Comparison of ENCODE assay signal across 22 cellular contexts in the genomic region with DNA sequence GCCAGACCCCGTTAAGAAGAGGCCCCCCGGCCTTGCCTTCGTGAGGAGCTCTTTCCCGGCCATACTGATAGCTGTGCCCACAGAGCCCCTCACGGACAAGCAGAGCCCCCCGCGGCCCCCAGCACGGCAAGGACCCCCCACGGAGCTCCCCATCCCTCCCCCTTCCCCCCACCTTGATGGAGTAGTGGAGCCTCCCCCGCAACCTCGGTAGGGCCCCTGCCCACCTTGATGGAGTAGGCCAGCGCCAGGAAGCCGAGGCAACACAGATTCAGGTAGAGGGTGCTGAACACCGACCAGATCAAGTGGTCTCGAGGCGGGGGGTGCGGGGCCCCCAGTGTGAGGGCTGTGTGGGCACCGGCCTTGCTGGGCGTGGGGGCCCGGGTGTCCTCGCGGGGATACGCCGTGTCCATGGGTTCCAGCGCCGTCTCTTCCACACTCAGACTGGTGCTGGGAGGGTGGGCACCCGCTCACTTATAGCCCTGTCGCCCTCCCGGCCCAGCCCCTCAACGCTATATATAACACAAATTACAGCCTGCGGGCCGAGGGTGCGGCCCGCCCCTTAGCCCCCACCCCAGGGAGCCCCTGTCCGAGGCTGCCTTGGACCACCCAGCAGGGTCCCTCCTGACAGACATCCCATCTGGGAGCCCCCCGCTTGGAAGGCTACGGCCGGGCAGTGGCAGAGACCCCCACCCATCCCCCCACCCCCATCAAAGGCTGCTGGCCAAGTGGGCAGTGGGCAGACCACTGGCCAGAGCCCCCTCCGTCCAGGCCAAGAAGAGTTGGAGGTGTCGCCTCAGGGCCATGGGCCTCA. TPM values are rescaled to one million over a fixed set of nuclear protein-coding genes. Genes with fewer than 3 reads are reported as not detected.
DNase-seq lines count a peak whose midpoint lies in the region; ATAC-seq and TF ChIP-seq lines count a peak whose summit lies in the region.
"Had no signal": no experiment of that assay in that cellular context is flagged by ENCODE, and none has a peak within 500 bp of the region (broad histone marks: within the 10 kb centered on the region; RNA-seq: fewer than 3 reads in every experiment).

Gene IFITM5, minus strand, starts transcription at position 446 of the 811 bp plus-strand sequence. Its CDS starts 36 bp downstream, at position 410.

- peak; percentile 4 for DNase-seq in activated CD4-positive, alpha-beta T cell treated with anti-CD3 and anti-CD28 coated beads for 36 hours
- DNase-seq in activated CD4-positive, alpha-beta T cell treated with anti-CD3 and anti-CD28 coated beads, Interleukin-2, amount 50 U/mL, for 48 hours: no peak
- DNase-seq in NT2/D1 (ENCODE audit: low read depth, low spot score): no peak
- DNase-seq in left ventricle myocardium superior: peak; percentile 33
- DNase-seq in DMS 273 treated with DMSO at 0.1 percent for 48 hours (lab: John Stamatoyannopoulos, UW): no peak
- no peak for DNase-seq in DMS153 (lab: John Stamatoyannopoulos, UW)
- no peak for DNase-seq in mucosa of gallbladder (ENCODE audit: low spot score)
- DNase-seq: activated CD4-positive, alpha-beta memory T cell treated with anti-CD3 and anti-CD28 coated beads, Interleukin-2, amount 10 ng/mL, durations not matched to agents 7 days and 5 days; brain microvascular endothelial cell; erythroblast; KBM-7; NCI-H1092 treated with DMSO at 0.1 percent for 48 hours; NCI-H774; PC-9; stimulated activated naive B cell treated with anti-CD40 and anti-IgM and Interleukin-4, amounts not matched to agents 10 μg/mL and 1 μg/mL and 100 μg/mL, for 72 hours; trophoblast cell had no signal

- no peak for TF ChIP-seq CTCF in neutrophil (IDR thresholded peaks at IDR 0.05)

- H3K4me3 ChIP-seq in NT2/D1 (ENCODE audit: insufficient read length, low read depth) (no peak within 1 kb of the TSS), neutrophil (ENCODE audit: low read depth in 1 of 2, low read length in 1 of 2) (no peak within 1 kb of the TSS)
- H3K4me3 ChIP-seq: PC-9, smooth muscle cell had no signal

- H3K9ac ChIP-seq in NT2/D1 (ENCODE audit: insufficient read length, low read depth): peak within 1 kb of the TSS; percentile 8

- peak within 1 kb of the TSS; percentile 20 for H3K27ac ChIP-seq in neutrophil
- H3K27ac ChIP-seq: brain microvascular endothelial cell, PC-9 had no signal

- H3K4me1 Mint-ChIP-seq in activated CD4-positive, alpha-beta T cell treated with anti-CD3 and anti-CD28 coated beads for 36 hours: peaks cover 9% of the 10 kb centered on the region

- POLR2A ChIA-PET in activated CD4-positive, alpha-beta T cell treated with anti-CD3 and anti-CD28 coated beads for 36 hours (lab: Charles Lee): no interaction called here

- H3K9me3 ChIP-seq in NT2/D1 (ENCODE audit: insufficient read depth, low read length): no peaks in the 10 kb centered on the region
- H3K9me3 ChIP-seq in neutrophil: no peaks in the 10 kb centered on the region

- intact Hi-C loops in activated CD4-positive, alpha-beta T cell treated with anti-CD3 and anti-CD28 coated beads for 36 hours (cut with DNase I, micrococcal nuclease): no loop called here
- intact Hi-C loops in left ventricle myocardium superior (cut with micrococcal nuclease): no loop called here

- no peaks in the 10 kb centered on the region for H3K27me3 Mint-ChIP-seq in activated CD4-positive, alpha-beta T cell treated with anti-CD3 and anti-CD28 coated beads for 36 hours

- peaks cover 21% of the 10 kb centered on the region for H3K36me3 ChIP-seq in NT2/D1 (ENCODE audit: insufficient read depth, insufficient read length, low read length)
- H3K36me3 ChIP-seq in neutrophil: peaks cover 7% of the 10 kb centered on the region
- H3K36me3 ChIP-seq: brain microvascular endothelial cell had no signal

- no peak within 1 kb of the TSS for H3K4me3 Mint-ChIP-seq in activated CD4-positive, alpha-beta T cell treated with anti-CD3 and anti-CD28 coated beads for 36 hours
- H3K4me3 Mint-ChIP-seq: activated CD4-positive, alpha-beta memory T cell treated with anti-CD3 and anti-CD28 coated beads, Interleukin-2, amount 10 ng/mL, durations not matched to agents 7 days and 5 days had no signal

- H3K9me3 Mint-ChIP-seq in activated CD4-positive, alpha-beta T cell treated with anti-CD3 and anti-CD28 coated beads for 36 hours (ENCODE audit: low read depth): no peaks in the 10 kb centered on the region
- H3K9me3 Mint-ChIP-seq: activated CD4-positive, alpha-beta memory T cell treated with anti-CD3 and anti-CD28 coated beads, Interleukin-2, amount 10 ng/mL, durations not matched to agents 7 days and 5 days had no signal

- H3K27me3 ChIP-seq in NT2/D1 (ENCODE audit: insufficient read depth, insufficient read length) (no peaks in the 10 kb centered on the region), neutrophil (peaks cover 60% of the 10 kb centered on the region)

- no peak for ATAC-seq in activated CD4-positive, alpha-beta T cell treated with anti-CD3 and anti-CD28 coated beads for 36 hours
- ATAC-seq in left ventricle myocardium superior: no peak
- ATAC-seq: stimulated activated naive B cell treated with anti-CD40 and anti-IgM and Interleukin-4, amounts not matched to agents 10 μg/mL and 1 μg/mL and 100 μg/mL, for 72 hours had no signal

- H3K4me1 ChIP-seq in NT2/D1 (ENCODE audit: insufficient read depth, insufficient read length): peaks cover 29% of the 10 kb centered on the region
- H3K4me1 ChIP-seq in neutrophil (ENCODE audit: control insufficient read depth in 1 of 2, insufficient read depth in 1 of 2, low read depth in 1 of 2, low read length in 1 of 2): no peaks in the 10 kb centered on the region

- CTCF ChIA-PET in activated CD4-positive, alpha-beta T cell treated with anti-CD3 and anti-CD28 coated beads for 36 hours (lab: Charles Lee): interaction anchor here (0.9 to 1.3 kb wide), 3 partner anchors 18 to 92 kb away, joined by 3 to 4 read pairs (median 3); partner anchors contain the start of gene BET1L

- no peak within 1 kb of the TSS for H3K27ac Mint-ChIP-seq in activated CD4-positive, alpha-beta T cell treated with anti-CD3 and anti-CD28 coated beads for 36 hours
- H3K27ac Mint-ChIP-seq: activated CD4-positive, alpha-beta memory T cell treated with anti-CD3 and anti-CD28 coated beads, Interleukin-2, amount 10 ng/mL, durations not matched to agents 7 days and 5 days; stimulated activated naive B cell treated with anti-CD40 and anti-IgM and Interleukin-4, amounts not matched to agents 10 μg/mL and 1 μg/mL and 100 μg/mL, for 72 hours had no signal

- no peaks in the 10 kb centered on the region for H3K36me3 Mint-ChIP-seq in activated CD4-positive, alpha-beta T cell treated with anti-CD3 and anti-CD28 coated beads for 36 hours (ENCODE audit: low read depth)

RNA-seq across cellular contexts. Expression of gene IFITM5, which starts in this region (rescaled TPM):
- not detected for total RNA-seq in activated CD4-positive, alpha-beta T cell treated with anti-CD3 and anti-CD28 coated beads for 36 hours
- total RNA-seq in left ventricle myocardium superior (not detected), mucosa of gallbladder (not detected)
- total RNA-seq: A172; activated CD4-positive, alpha-beta memory T cell treated with anti-CD3 and anti-CD28 coated beads, Interleukin-2, amount 10 ng/mL, durations not matched to agents 7 days and 5 days; dermis blood vessel endothelial cell; mesenteric fat pad; osteocyte; PC-9; smooth muscle cell had no signal

Comparison
In these comparisons a context has a peak if more than half of its experiments do, and no peak if none do; other contexts are left out.
1. Peak in DNase-seq in activated CD4-positive, alpha-beta T cell treated with anti-CD3 and anti-CD28 coated beads for 36 hours; RNA of the gene not detected or under 1 TPM.
2. Peak in DNase-seq in left ventricle myocardium superior; RNA of the gene not detected or under 1 TPM.